ENCODE assay signal across 23 cellular contexts in genomic region chr19:49605605-49606004, GRCh38. TPM values are rescaled to one million over a fixed set of nuclear protein-coding genes. Genes with fewer than 3 reads are reported as not detected.
"Had no signal": no experiment of that assay in that cellular context is flagged by ENCODE, and none has a peak within 500 bp of the region (broad histone marks: within the 10 kb centered on the region; RNA-seq: fewer than 3 reads in every experiment).

No MANE protein-coding gene starts in this region.

- H3K9me3 Mint-ChIP-seq: activated naive CD4-positive, alpha-beta T cell treated with anti-CD3 and anti-CD28 coated beads, Interleukin-2, amount 10 ng/mL, durations not matched to agents 7 days and 5 days; activated naive CD8-positive, alpha-beta T cell treated with anti-CD3 and anti-CD28 coated beads, Interleukin-2, amount 50 U/mL, for 24 hours; activated T-cell treated with anti-CD3 and anti-CD28 coated beads, Interleukin-2, amount 50 U/mL, for 72 hours; memory B cell; nephron progenitor cell; T-helper 1 cell treated with Interleukin-12 subunit alpha and Interleukin-12 subunit beta and Interleukin-4 antibody, amounts not matched to agents 30 μg/mL and 1 μg/mL, for 36 hours; WTC11 had no signal

- ATAC-seq: activated naive CD8-positive, alpha-beta T cell treated with anti-CD3 and anti-CD28 coated beads, Interleukin-2, amount 50 U/mL, for 24 hours; activated T-cell treated with anti-CD3 and anti-CD28 coated beads, Interleukin-2, amount 50 U/mL, for 72 hours; left ventricle myocardium superior; sciatic nerve; WTC11 had no signal

- H3K4me3 Mint-ChIP-seq: activated naive CD4-positive, alpha-beta T cell treated with anti-CD3 and anti-CD28 coated beads, Interleukin-2, amount 10 ng/mL, durations not matched to agents 7 days and 5 days; activated naive CD8-positive, alpha-beta T cell treated with anti-CD3 and anti-CD28 coated beads, Interleukin-2, amount 50 U/mL, for 24 hours; activated T-cell treated with anti-CD3 and anti-CD28 coated beads, Interleukin-2, amount 50 U/mL, for 72 hours; memory B cell; nephron progenitor cell; T-helper 1 cell treated with Interleukin-12 subunit alpha and Interleukin-12 subunit beta and Interleukin-4 antibody, amounts not matched to agents 30 μg/mL and 1 μg/mL, for 36 hours; WTC11 had no signal

- H3K27ac ChIP-seq: coronary artery, thoracic aorta, upper lobe of left lung had no signal

- H3K9me3 ChIP-seq: esophagus muscularis mucosa, thoracic aorta, upper lobe of left lung had no signal

- H3K4me3 ChIP-seq: coronary artery, esophagus muscularis mucosa, smooth muscle cell, thoracic aorta, upper lobe of left lung had no signal

- H3K27me3 Mint-ChIP-seq: activated naive CD4-positive, alpha-beta T cell treated with anti-CD3 and anti-CD28 coated beads, Interleukin-2, amount 10 ng/mL, durations not matched to agents 7 days and 5 days; activated naive CD8-positive, alpha-beta T cell treated with anti-CD3 and anti-CD28 coated beads, Interleukin-2, amount 50 U/mL, for 24 hours; memory B cell had no signal

- H3K27me3 ChIP-seq: esophagus muscularis mucosa, upper lobe of left lung had no signal

- H3K27ac Mint-ChIP-seq: activated naive CD4-positive, alpha-beta T cell treated with anti-CD3 and anti-CD28 coated beads, Interleukin-2, amount 10 ng/mL, durations not matched to agents 7 days and 5 days; activated naive CD8-positive, alpha-beta T cell treated with anti-CD3 and anti-CD28 coated beads, Interleukin-2, amount 50 U/mL, for 24 hours; activated T-cell treated with anti-CD3 and anti-CD28 coated beads, Interleukin-2, amount 50 U/mL, for 72 hours; memory B cell; nephron progenitor cell; T-helper 1 cell treated with Interleukin-12 subunit alpha and Interleukin-12 subunit beta and Interleukin-4 antibody, amounts not matched to agents 30 μg/mL and 1 μg/mL, for 36 hours; WTC11 had no signal

- H3K4me1 Mint-ChIP-seq: activated naive CD4-positive, alpha-beta T cell treated with anti-CD3 and anti-CD28 coated beads, Interleukin-2, amount 10 ng/mL, durations not matched to agents 7 days and 5 days; activated naive CD8-positive, alpha-beta T cell treated with anti-CD3 and anti-CD28 coated beads, Interleukin-2, amount 50 U/mL, for 24 hours; nephron progenitor cell; WTC11 had no signal

- H3K4me1 ChIP-seq: upper lobe of left lung had no signal

- DNase-seq: activated CD4-positive, alpha-beta T cell treated with anti-CD3 and anti-CD28 coated beads, Interleukin-2, amount 50 U/mL, for 48 hours; activated effector memory CD4-positive, alpha-beta T cell treated with Interleukin-2 at 50 U/mL for 16 hours; activated naive CD4-positive, alpha-beta T cell treated with anti-CD3 and anti-CD28 coated beads, Interleukin-2, amount 10 ng/mL, durations not matched to agents 7 days and 5 days; activated naive CD8-positive, alpha-beta T cell treated with anti-CD3 and anti-CD28 coated beads, Interleukin-2, amount 50 U/mL, for 24 hours; activated T-cell treated with anti-CD3 and anti-CD28 coated beads, Interleukin-2, amount 50 U/mL, for 72 hours; cerebellar nuclear complex; hippocampal formation; kidney glomerular epithelial cell; left ventricle myocardium superior; nephron progenitor cell; nucleus accumbens; stimulated activated CD4-positive, alpha-beta T cell treated with anti-CD3 and anti-CD28 coated beads, Interleukin-15, amount 100 ng/mL, for 24 hours; stimulated activated naive CD4-positive, alpha-beta T cell treated with Interleukin-2 at 50 U/mL for 16 hours; T1000 had no signal

RNA-seq across cellular contexts. Expression of gene PRRG2, which starts 24.5 kb away (rescaled TPM):
- total RNA-seq: thoracic aorta had no signal
